1 cellular context compared by ENCODE assay signal in the genomic region with DNA sequence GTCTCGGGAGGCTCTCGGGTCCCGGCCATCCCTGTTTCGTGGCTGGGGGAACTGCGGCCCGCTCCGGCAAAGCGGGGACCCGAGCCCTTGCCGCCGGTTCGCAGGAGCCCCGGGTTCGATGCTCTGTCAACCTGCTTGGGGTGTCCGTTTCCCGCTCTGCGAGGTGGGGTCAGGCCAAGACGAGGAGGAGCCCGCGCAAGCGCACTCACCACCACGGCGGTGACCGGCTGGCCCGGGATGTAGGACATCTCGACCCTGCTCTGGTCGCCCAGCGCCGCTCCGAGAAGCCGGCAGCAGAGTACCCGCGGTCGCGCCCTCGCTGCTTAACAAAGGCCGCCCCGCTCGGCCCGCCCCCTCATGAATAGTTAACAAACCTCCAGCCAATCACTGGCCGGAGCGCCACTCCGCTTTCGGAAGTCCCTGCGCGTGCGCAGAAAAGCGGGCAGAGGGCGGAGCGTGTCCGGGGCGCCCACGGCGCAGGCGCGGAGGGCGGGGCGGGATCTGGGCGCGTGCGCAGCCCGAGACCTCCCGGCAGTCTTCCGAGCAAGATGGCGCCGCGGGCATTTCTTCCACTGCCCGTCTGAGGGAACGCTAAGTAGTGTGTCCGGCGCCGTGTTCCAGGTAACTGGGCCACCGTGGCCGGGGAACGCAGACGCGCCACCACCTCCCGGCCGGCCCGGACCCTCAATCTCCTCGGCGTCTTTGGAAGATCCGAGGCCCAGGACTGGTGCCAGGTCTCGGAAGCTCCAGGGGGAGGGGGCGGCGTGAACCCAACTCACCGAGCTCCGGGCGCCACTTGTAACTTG.
TF ChIP-seq lines count a peak whose summit lies in the region.

EMC6 (plus strand) TSS at position 534 of the 806 bp plus-strand sequence. CDS start 335 bp downstream, outside the sequence.
A gene with protein sequence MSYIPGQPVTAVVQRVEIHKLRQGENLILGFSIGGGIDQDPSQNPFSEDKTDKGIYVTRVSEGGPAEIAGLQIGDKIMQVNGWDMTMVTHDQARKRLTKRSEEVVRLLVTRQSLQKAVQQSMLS (minus strand): TSS at position 300 of the 806 bp plus-strand sequence. CDS start 52 bp downstream, at position 248.

TF ChIP-seq in A549, 52 proteins besides CTCF, POLR2A, EP300 and RAD21 (continued from another document):
- TF ChIP-seq, protein P1, sequence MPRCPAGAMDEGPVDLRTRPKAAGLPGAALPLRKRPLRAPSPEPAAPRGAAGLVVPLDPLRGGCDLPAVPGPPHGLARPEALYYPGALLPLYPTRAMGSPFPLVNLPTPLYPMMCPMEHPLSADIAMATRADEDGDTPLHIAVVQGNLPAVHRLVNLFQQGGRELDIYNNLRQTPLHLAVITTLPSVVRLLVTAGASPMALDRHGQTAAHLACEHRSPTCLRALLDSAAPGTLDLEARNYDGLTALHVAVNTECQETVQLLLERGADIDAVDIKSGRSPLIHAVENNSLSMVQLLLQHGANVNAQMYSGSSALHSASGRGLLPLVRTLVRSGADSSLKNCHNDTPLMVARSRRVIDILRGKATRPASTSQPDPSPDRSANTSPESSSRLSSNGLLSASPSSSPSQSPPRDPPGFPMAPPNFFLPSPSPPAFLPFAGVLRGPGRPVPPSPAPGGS (IDR thresholded peaks at IDR 0.05) = peak; percentile 98
- TF ChIP-seq ZNF302 (CRISPR knock-in tag; IDR thresholded peaks at IDR 0.05) = no peak
- TF ChIP-seq CHD2 (IDR thresholded peaks at IDR 0.05; ENCODE audit: low read length, partially characterized antibody) = no peak
- TF ChIP-seq ZSCAN20 (CRISPR knock-in tag; IDR thresholded peaks at IDR 0.05) = no peak
- TF ChIP-seq NR3C1 (IDR thresholded peaks at IDR 0.05) = no peak
- TF ChIP-seq EHF (CRISPR knock-in tag; IDR thresholded peaks at IDR 0.05) = no peak
- TF ChIP-seq EHMT2 (IDR thresholded peaks at IDR 0.05; ENCODE audit: low read depth) = no peak
- no peak for TF ChIP-seq ZC3H11A (IDR thresholded peaks at IDR 0.05)
- no peak for TF ChIP-seq SREBF2 (IDR thresholded peaks at IDR 0.05)
- TF ChIP-seq PHF8 (IDR thresholded peaks at IDR 0.05; ENCODE audit: borderline replicate concordance, low read depth) = peak; percentile 89
- no peak for TF ChIP-seq NPAS2 (CRISPR knock-in tag; IDR thresholded peaks at IDR 0.05; ENCODE audit: borderline replicate concordance)
- no peak for TF ChIP-seq HDAC2 (IDR thresholded peaks at IDR 0.05)
- TF ChIP-seq HOXB13 (CRISPR knock-in tag; IDR thresholded peaks at IDR 0.05; ENCODE audit: low read depth) = no peak
- TF ChIP-seq RCOR1 (IDR thresholded peaks at IDR 0.05; ENCODE audit: low read depth, low read length) = no peak
- peak; percentile 48 for TF ChIP-seq REST (IDR thresholded peaks at IDR 0.05)
- TF ChIP-seq POLR2AphosphoS2 (conservative IDR thresholded peaks at IDR 0.05; ENCODE audit: low read length) = no peak
- TF ChIP-seq SMC3 (IDR thresholded peaks at IDR 0.05) = no peak
- no peak for TF ChIP-seq CBX8 (IDR thresholded peaks at IDR 0.05)
- TF ChIP-seq RNF2 (IDR thresholded peaks at IDR 0.05; ENCODE audit: borderline replicate concordance, low read depth) = no peak
- no peak for TF ChIP-seq ZFP36 (IDR thresholded peaks at IDR 0.05; ENCODE audit: borderline replicate concordance, partially characterized antibody)
- TF ChIP-seq RARB (CRISPR knock-in tag; IDR thresholded peaks at IDR 0.05) = peak; percentile 29; the same call in 1 of the 2 replicates
- TF ChIP-seq FOSL2 (IDR thresholded peaks at IDR 0.05) = no peak
- TF ChIP-seq FOSL2 (CRISPR knock-in tag; IDR thresholded peaks at IDR 0.05) = no peak
- no peak; the same call in 1 of the 2 replicates for TF ChIP-seq CHD4 (IDR thresholded peaks at IDR 0.05; ENCODE audit: borderline replicate concordance)
- peak; percentile 86 for TF ChIP-seq TP53 (CRISPR knock-in tag; IDR thresholded peaks at IDR 0.05)
- TF ChIP-seq, protein P2, sequence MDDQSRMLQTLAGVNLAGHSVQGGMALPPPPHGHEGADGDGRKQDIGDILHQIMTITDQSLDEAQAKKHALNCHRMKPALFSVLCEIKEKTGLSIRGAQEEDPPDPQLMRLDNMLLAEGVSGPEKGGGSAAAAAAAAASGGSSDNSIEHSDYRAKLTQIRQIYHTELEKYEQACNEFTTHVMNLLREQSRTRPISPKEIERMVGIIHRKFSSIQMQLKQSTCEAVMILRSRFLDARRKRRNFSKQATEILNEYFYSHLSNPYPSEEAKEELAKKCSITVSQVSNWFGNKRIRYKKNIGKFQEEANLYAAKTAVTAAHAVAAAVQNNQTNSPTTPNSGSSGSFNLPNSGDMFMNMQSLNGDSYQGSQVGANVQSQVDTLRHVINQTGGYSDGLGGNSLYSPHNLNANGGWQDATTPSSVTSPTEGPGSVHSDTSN (IDR thresholded peaks at IDR 0.05) = peak; percentile 70
- peak; percentile 94 for TF ChIP-seq KDM5A (IDR thresholded peaks at IDR 0.05)
- TF ChIP-seq JUN (IDR thresholded peaks at IDR 0.05) = peak; percentile 85 to 96
- no peak for TF ChIP-seq HEYL (CRISPR knock-in tag; IDR thresholded peaks at IDR 0.05)
- no peak for TF ChIP-seq KDM1A (IDR thresholded peaks at IDR 0.05; ENCODE audit: low read depth)
- TF ChIP-seq, protein P3, sequence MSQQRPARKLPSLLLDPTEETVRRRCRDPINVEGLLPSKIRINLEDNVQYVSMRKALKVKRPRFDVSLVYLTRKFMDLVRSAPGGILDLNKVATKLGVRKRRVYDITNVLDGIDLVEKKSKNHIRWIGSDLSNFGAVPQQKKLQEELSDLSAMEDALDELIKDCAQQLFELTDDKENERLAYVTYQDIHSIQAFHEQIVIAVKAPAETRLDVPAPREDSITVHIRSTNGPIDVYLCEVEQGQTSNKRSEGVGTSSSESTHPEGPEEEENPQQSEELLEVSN (IDR thresholded peaks at IDR 0.05; ENCODE audit: borderline replicate concordance, low read depth) = peak; percentile 86
- TF ChIP-seq RFX5 (IDR thresholded peaks at IDR 0.05) = no peak
- TF ChIP-seq, protein P4, sequence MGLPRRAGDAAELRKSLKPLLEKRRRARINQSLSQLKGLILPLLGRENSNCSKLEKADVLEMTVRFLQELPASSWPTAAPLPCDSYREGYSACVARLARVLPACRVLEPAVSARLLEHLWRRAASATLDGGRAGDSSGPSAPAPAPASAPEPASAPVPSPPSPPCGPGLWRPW (IDR thresholded peaks at IDR 0.05) = no peak
- TF ChIP-seq MAFK (IDR thresholded peaks at IDR 0.05; ENCODE audit: partially characterized antibody) = no peak
- TF ChIP-seq CEBPB (IDR thresholded peaks at IDR 0.05) = no peak
- peak; percentile 38 for TF ChIP-seq MYC (IDR thresholded peaks at IDR 0.05; ENCODE audit: borderline replicate concordance, low read length)
- TF ChIP-seq HOXB5 (CRISPR knock-in tag; IDR thresholded peaks at IDR 0.05) = 0 out of 2 replicates have a peak, but pooled peaks have one; percentile 13
- no peak for TF ChIP-seq CBX2 (IDR thresholded peaks at IDR 0.05; ENCODE audit: borderline replicate concordance, low read depth)
- TF ChIP-seq BHLHE40 (IDR thresholded peaks at IDR 0.05; ENCODE audit: low read depth, low read length) = no peak
- TF ChIP-seq ESRRA (IDR thresholded peaks at IDR 0.05; ENCODE audit: borderline replicate concordance, low read length) = no peak
